Comparison of ENCODE assay signal across 23 cellular contexts in the genomic region with DNA sequence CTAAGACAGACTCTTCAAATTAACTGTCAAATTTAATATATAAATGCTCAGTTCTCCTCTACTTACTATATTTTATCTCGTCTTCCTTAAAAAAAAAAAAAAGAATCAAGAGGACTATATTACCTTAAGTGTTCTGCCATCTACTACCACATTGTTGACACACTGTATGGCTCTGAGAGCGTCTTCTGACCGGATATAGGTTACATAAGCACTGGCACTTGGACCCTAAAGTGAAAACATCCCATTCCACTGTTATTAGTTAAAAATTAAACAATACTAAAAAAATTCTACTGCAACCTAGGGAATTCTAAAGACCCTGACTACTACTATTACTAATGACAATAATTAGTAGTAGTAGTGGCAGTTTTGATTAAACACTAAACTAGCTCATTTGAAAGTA.
"Had no signal": no experiment of that assay in that cellular context is flagged by ENCODE, and none has a peak within 500 bp of the region (broad histone marks: within the 10 kb centered on the region; RNA-seq: fewer than 3 reads in every experiment).

No MANE protein-coding gene starts in this region.

- DNase-seq: activated effector memory CD4-positive, alpha-beta T cell treated with anti-CD3 and anti-CD28 coated beads, Interleukin-2, amount 50 U/mL, for 16 hours; activated effector memory CD4-positive, alpha-beta T cell treated with Interleukin-2 at 50 U/mL for 16 hours; activated gamma-delta T cell; activated naive CD4-positive, alpha-beta T cell; activated naive CD8-positive, alpha-beta T cell treated with anti-CD3 and anti-CD28 coated beads, Interleukin-2, amount 10 ng/mL, durations not matched to agents 7 days and 5 days; activated T-cell treated with anti-CD3 and anti-CD28 coated beads, Interleukin-2, amount 50 U/mL, for 1 hour; activated T-cell treated with anti-CD3 and anti-CD28 coated beads, Interleukin-2, amount 50 U/mL, for 24 hours; anterior cingulate cortex; aorta; caudate nucleus; central memory CD4-positive, alpha-beta T cell; cerebellar nuclear complex had no signal

- FAIRE-seq: bronchial epithelial cell had no signal

- H3K27me3 ChIP-seq: adrenal gland, ascending aorta, body of pancreas, brain microvascular endothelial cell, breast epithelium, cardiac muscle cell had no signal

- ATAC-seq: activated naive CD4-positive, alpha-beta T cell treated with anti-CD3 and anti-CD28 coated beads, Interleukin-2, amount 50 U/mL, for 72 hours; activated naive CD8-positive, alpha-beta T cell treated with anti-CD3 and anti-CD28 coated beads, Interleukin-2, amount 50 U/mL, for 24 hours; activated T-cell treated with anti-CD3 and anti-CD28 coated beads, Interleukin-2, amount 50 U/mL, for 4 hours; activated T-helper 17 cell treated with anti-CD3 and anti-CD28 coated beads, Interleukin-2, amount 50 U/mL, for 72 hours; body of pancreas had no signal

- H3K27ac ChIP-seq: adrenal gland, ascending aorta, body of pancreas, brain microvascular endothelial cell, breast epithelium, cardiac muscle cell had no signal

- H3K9me3 ChIP-seq: adrenal gland, ascending aorta, body of pancreas, breast epithelium had no signal

- H3K4me3 ChIP-seq: adrenal gland, ascending aorta, body of pancreas, breast epithelium, cardiac muscle cell had no signal

- H3K36me3 ChIP-seq: adrenal gland, brain microvascular endothelial cell, breast epithelium had no signal

- H3K4me1 ChIP-seq: ascending aorta, body of pancreas, breast epithelium had no signal
